ENCODE assay signal across 1 cellular context in the genomic region with DNA sequence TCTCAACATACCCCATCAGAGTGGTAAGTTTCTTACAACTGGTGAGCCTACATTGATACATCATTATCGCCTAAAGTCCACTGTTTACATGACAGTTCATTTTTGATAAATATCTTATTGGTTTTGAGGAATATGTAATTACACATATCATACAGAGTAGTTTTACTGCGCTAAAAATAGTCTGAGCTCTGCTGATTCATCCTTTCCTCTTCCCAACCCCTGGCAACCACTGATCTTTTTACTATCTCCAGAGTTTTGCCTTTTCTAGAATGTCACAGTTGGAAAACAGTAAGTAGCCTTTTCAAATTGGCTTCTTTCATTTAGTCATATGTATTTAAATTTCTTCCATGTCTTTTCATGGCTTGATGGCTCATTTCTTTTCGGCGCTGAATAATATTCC.
TF ChIP-seq lines count a peak whose summit lies in the region.

No MANE protein-coding gene starts in this region.

TF ChIP-seq in IMR-90, 13 proteins besides CTCF, POLR2A, EP300 and RAD21:
- TF ChIP-seq USF2 (IDR thresholded peaks at IDR 0.05; ENCODE audit: low read depth, low read length), result no peak
- TF ChIP-seq ELK1 (IDR thresholded peaks at IDR 0.05; ENCODE audit: borderline replicate concordance, low read depth, low read length), result no peak
- peak; percentile 23; the same call in 1 of the 2 replicates for TF ChIP-seq NFE2L2 (IDR thresholded peaks at IDR 0.05; ENCODE audit: low read depth, low read length)
- peak; percentile 73 for TF ChIP-seq RFX5 (IDR thresholded peaks at IDR 0.05; ENCODE audit: low read depth, low read length)
